ENCODE assay signal across 8 cellular contexts in the genomic region with DNA sequence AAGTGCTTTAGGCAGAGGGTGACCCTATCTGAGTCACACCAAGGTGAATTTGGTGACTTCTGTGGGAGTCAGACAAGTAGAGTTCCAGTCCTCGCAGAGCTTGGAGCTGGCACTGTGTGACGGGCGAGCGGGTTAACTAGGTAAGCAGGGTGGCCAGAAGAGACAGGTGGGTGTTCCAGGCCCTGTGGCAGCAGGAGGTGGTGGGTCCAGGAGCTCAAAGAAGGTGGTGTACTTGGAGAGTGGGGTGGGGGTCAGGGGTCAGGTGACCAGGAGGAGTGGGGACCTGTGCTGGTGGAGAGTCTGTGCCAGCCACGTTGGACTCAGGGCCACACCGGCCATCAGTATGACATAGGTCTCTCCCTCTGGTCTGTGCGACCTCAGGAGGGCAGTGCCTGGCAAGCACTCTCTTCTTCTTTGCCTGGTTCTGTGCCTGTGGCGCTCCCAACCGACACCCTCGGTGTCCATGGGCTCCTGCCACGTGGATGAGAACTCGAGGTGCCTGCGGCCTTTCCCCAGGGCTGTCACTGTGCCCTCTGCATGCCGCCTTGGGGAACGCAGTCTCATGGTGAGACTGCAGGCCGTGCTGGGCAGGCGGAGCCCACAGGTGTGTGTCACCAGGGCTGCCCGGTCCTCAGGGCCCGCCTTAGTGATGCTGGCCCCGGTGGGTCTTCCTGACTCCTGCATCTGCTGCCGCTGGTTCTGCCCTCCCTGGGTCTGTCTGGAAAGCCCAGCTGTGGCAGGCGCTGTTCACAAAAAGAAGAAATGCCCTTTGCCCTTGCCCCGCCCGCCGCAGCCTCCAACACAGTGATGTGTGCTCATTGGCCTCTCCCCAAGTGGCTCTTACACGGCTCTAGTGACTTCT. TPM values are rescaled to one million over a fixed set of nuclear protein-coding genes. Genes with fewer than 3 reads are reported as not detected.
DNase-seq lines count a peak whose midpoint lies in the region; ATAC-seq and TF ChIP-seq lines count a peak whose summit lies in the region.

No MANE protein-coding gene starts in this region.

- TF ChIP-seq POLR2A in right lobe of liver (IDR thresholded peaks at IDR 0.05) (no peak), vagina (IDR thresholded peaks at IDR 0.05) (no peak)

- peak overlapping the region; percentile 91 for H3K4me3 Mint-ChIP-seq in activated naive CD8-positive, alpha-beta T cell treated with anti-CD3 and anti-CD28 coated beads for 36 hours

- peaks cover 35% of the 10 kb centered on the region for H3K36me3 ChIP-seq in left ventricle myocardium inferior
- H3K36me3 ChIP-seq in right lobe of liver = peaks cover 0 to 26% (median 9%) of the 10 kb centered on the region in 4 donors
- peaks cover 0 to 20% of the 10 kb centered on the region in 2 donors for H3K36me3 ChIP-seq in vagina

- DNase-seq in left ventricle myocardium inferior (no peak), left cardiac atrium (no peak), right lobe of liver (peak; percentile 73 to 86 (median 84)), vagina (ENCODE audit: extremely low spot score in 2 of 2) (no peak), G401 (ENCODE audit: low spot score) (no peak), caudate nucleus (lab: John Stamatoyannopoulos, UW) (no peak)
- DNase-seq in activated naive CD8-positive, alpha-beta T cell treated with anti-CD3 and anti-CD28 coated beads for 36 hours = no peak

- H3K9me3 ChIP-seq in left ventricle myocardium inferior (replicated peaks) (no peaks in the 10 kb centered on the region), right lobe of liver (no peaks in the 10 kb centered on the region), vagina (no peaks in the 10 kb centered on the region)

- H3K4me3 ChIP-seq in left ventricle myocardium inferior (peak overlapping the region; percentile 81), right lobe of liver (peak overlapping the region in 1 of 3 donors; percentile 23), vagina (no peak overlapping the region)

- intact Hi-C loops in left ventricle myocardium inferior (cut with micrococcal nuclease) (loop anchor here (10.0 kb wide), 1 partner anchor 293 kb away; no protein-coding TSS in a partner anchor), left cardiac atrium (cut with DNase I) (no loop called here), right lobe of liver (cut with DNase I) (no loop called here), vagina (cut with DNase I) (loop anchor here (10.0 kb wide), 1 partner anchor 493 kb away; a partner anchor contains a TSS)

- no peaks in the 10 kb centered on the region for H3K27me3 Mint-ChIP-seq in activated naive CD8-positive, alpha-beta T cell treated with anti-CD3 and anti-CD28 coated beads for 36 hours

- ATAC-seq in left cardiac atrium (no peak), right lobe of liver (peak; percentile 15 to 40 (median 29)), HG03095 (IDR thresholded peaks at IDR 0.05; ENCODE audit: unreplicated experiment) (no peak)

- peaks cover 26% of the 10 kb centered on the region for H3K4me1 Mint-ChIP-seq in activated naive CD8-positive, alpha-beta T cell treated with anti-CD3 and anti-CD28 coated beads for 36 hours

- H3K27ac ChIP-seq in left ventricle myocardium inferior (replicated peaks) (peak overlapping the region; percentile 92), right lobe of liver (peak overlapping the region; percentile 38 to 86 (median 83)), vagina (peak overlapping the region; percentile 88), caudate nucleus (ENCODE audit: low read depth, low read length) (no peak overlapping the region)

- no peaks in the 10 kb centered on the region for H3K27me3 ChIP-seq in left ventricle myocardium inferior (ENCODE audit: low read depth)
- H3K27me3 ChIP-seq in right lobe of liver = no peaks in the 10 kb centered on the region
- H3K27me3 ChIP-seq in vagina = no peaks in the 10 kb centered on the region

- H3K9me3 Mint-ChIP-seq in activated naive CD8-positive, alpha-beta T cell treated with anti-CD3 and anti-CD28 coated beads for 36 hours = no peaks in the 10 kb centered on the region

- H3K4me1 ChIP-seq in left ventricle myocardium inferior = peaks cover 61% of the 10 kb centered on the region
- H3K4me1 ChIP-seq in right lobe of liver = peaks cover 0 to 31% (median 12%) of the 10 kb centered on the region in 4 donors
- H3K4me1 ChIP-seq in vagina = peaks cover 18% of the 10 kb centered on the region

- peaks cover 11% of the 10 kb centered on the region for H3K36me3 Mint-ChIP-seq in activated naive CD8-positive, alpha-beta T cell treated with anti-CD3 and anti-CD28 coated beads for 36 hours

- in situ Hi-C loops in G401 (cut with HindIII; ENCODE audit: low sequenced_read_pairs) = no loop called here

- peak overlapping the region; percentile 87 for H3K27ac Mint-ChIP-seq in activated naive CD8-positive, alpha-beta T cell treated with anti-CD3 and anti-CD28 coated beads for 36 hours

- TF ChIP-seq CTCF in left ventricle myocardium inferior (IDR thresholded peaks at IDR 0.05; ENCODE audit: borderline replicate concordance) (no peak), right lobe of liver (IDR thresholded peaks at IDR 0.05) (no peak), vagina (IDR thresholded peaks at IDR 0.05) (no peak)

- WGBS in right lobe of liver (ENCODE audit: insufficient coverage, low coverage, low lambda C conversion rate, missing lambda C conversion rate) = 35% methylated on average over 15 of the region's 26 CpGs

RNA-seq across cellular contexts. Expression of a gene that starts 1.6 kb away (rescaled TPM):
- 9.8 TPM for total RNA-seq in left ventricle myocardium inferior
- total RNA-seq in left cardiac atrium = 1 to 10 TPM; 8.9 TPM
- 10 to 100 TPM; 19.3 to 19.8 TPM for total RNA-seq in activated naive CD8-positive, alpha-beta T cell treated with anti-CD3 and anti-CD28 coated beads for 36 hours
- total RNA-seq in right lobe of liver = 1 to 10 TPM; 3.3 to 8.0 (median 5.3) TPM
- total RNA-seq in vagina = 10.6 TPM
- total RNA-seq in G401 (2014; rRNA removed; shearing (Covaris generic)) = 25.2 and 33.6 TPM in 2 replicates

RNA-seq across cellular contexts. Expression of a gene that starts 6.7 kb away (rescaled TPM):
- total RNA-seq in left ventricle myocardium inferior (19.2 TPM), left cardiac atrium (10 to 100 TPM; 23.3 to 23.6 TPM), right lobe of liver (10 to 100 TPM; 40.7 to 48.1 (median 47.0) TPM), vagina (43.7 TPM)
- total RNA-seq in activated naive CD8-positive, alpha-beta T cell treated with anti-CD3 and anti-CD28 coated beads for 36 hours = 10 to 100 TPM; 66.1 to 69.9 TPM
- total RNA-seq in G401 (2014; rRNA removed; shearing (Covaris generic)) = 43.9 and 45.6 TPM in 2 replicates

RNA-seq across cellular contexts. Expression of a gene that starts 18.9 kb away (rescaled TPM):
- total RNA-seq in left ventricle myocardium inferior = 2.1 TPM
- total RNA-seq in left cardiac atrium = 1 to 10 TPM; 4.0 to 4.7 TPM
- 1 to 10 TPM in 1 of 2 experiments, under 1 TPM in 1; 0.35 to 1.0 TPM for total RNA-seq in activated naive CD8-positive, alpha-beta T cell treated with anti-CD3 and anti-CD28 coated beads for 36 hours
- 1 to 10 TPM; 1.5 to 7.6 (median 3.5) TPM for total RNA-seq in right lobe of liver
- 1.2 TPM for total RNA-seq in vagina
- total RNA-seq in G401 (2014; rRNA removed; shearing (Covaris generic)) = 8.6 TPM in 2 replicates

Comparison
In these comparisons a context has a peak if more than half of its experiments do, and no peak if none do; other contexts are left out.
1. intact Hi-C loops: an anchor here in left ventricle myocardium inferior (10.0 kb wide) and vagina (10.0 kb wide); none called in left cardiac atrium and right lobe of liver.
2. DNase-seq: peak in right lobe of liver (3 of 3); none in left ventricle myocardium inferior (single experiment), left cardiac atrium (single experiment), activated naive CD8-positive, alpha-beta T cell treated with anti-CD3 and anti-CD28 coated beads for 36 hours (single experiment), vagina (0 of 2), G401 (single experiment) and caudate nucleus (0 of 61).
3. ATAC-seq: peak in right lobe of liver (4 of 4); none in left cardiac atrium (0 of 2) and HG03095 (single experiment).